ENCODE assay signal across 16 cellular contexts in the genomic region with DNA sequence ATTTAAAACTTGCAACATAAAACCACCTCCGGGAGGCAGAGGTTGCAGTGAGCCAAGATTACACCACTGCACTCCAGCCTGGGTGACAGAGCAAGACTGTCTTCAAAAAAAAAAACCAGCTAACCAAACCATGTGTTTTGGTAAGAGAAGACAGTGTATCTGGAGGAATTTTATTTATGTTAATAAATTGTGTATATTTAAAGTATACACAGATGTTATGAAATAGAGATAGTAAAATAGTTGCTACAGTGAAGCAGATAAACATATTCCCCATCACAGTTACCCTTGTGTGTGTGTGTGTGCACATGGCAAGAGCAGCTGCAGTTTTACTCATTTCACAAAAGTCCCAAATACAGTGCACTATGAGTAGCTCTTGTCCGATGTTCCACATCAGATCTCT.
"Had no signal": no experiment of that assay in that cellular context is flagged by ENCODE, and none has a peak within 500 bp of the region (broad histone marks: within the 10 kb centered on the region; RNA-seq: fewer than 3 reads in every experiment).

No MANE protein-coding gene starts in this region.

- H3K27ac Mint-ChIP-seq: stimulated activated memory B cell treated with anti-CD40 and anti-IgM and Interleukin-4, amounts not matched to agents 10 μg/mL and 1 μg/mL and 100 μg/mL, for 72 hours had no signal

- DNase-seq: activated CD4-positive, alpha-beta T cell treated with anti-CD3 and anti-CD28 coated beads, Interleukin-2, amount 50 U/mL, for 48 hours; activated CD4-positive, CD25-positive, alpha-beta regulatory T cell treated with anti-CD3 and anti-CD28 coated beads, Interleukin-2, amount 50 U/mL, for 72 hours; activated gamma-delta T cell; activated T-cell treated with anti-CD3 and anti-CD28 coated beads, Interleukin-2, amount 50 U/mL, for 48 hours; amniotic stem cell; foreskin melanocyte; immature natural killer cell; left cardiac atrium; midbrain; naive B cell; pancreas; stimulated activated CD4-positive, alpha-beta T cell treated with anti-CD3 and anti-CD28 coated beads, Interleukin-1b, Interleukin-23, amount 100 ng/mL, for 48 hours; SW 1271; T1000 had no signal

- H3K27me3 Mint-ChIP-seq: naive B cell; stimulated activated memory B cell treated with anti-CD40 and anti-IgM and Interleukin-4, amounts not matched to agents 10 μg/mL and 1 μg/mL and 100 μg/mL, for 72 hours had no signal

- ATAC-seq: left cardiac atrium; pancreas; stimulated activated memory B cell treated with anti-CD40 and anti-IgM and Interleukin-4, amounts not matched to agents 10 μg/mL and 1 μg/mL and 100 μg/mL, for 72 hours had no signal

- H3K4me3 ChIP-seq: lung, pancreas had no signal

- H3K4me3 Mint-ChIP-seq: immature natural killer cell; naive B cell; stimulated activated memory B cell treated with anti-CD40 and anti-IgM and Interleukin-4, amounts not matched to agents 10 μg/mL and 1 μg/mL and 100 μg/mL, for 72 hours had no signal

- H3K9me3 Mint-ChIP-seq: naive B cell; stimulated activated memory B cell treated with anti-CD40 and anti-IgM and Interleukin-4, amounts not matched to agents 10 μg/mL and 1 μg/mL and 100 μg/mL, for 72 hours had no signal
